Comparison of ENCODE assay signal across 7 cellular contexts in genomic region chr16:30351586-30352419, GRCh38. TPM values are rescaled to one million over a fixed set of nuclear protein-coding genes. Genes with fewer than 3 reads are reported as not detected.
DNase-seq lines count a peak whose midpoint lies in the region; ATAC-seq and TF ChIP-seq lines count a peak whose summit lies in the region.

No MANE protein-coding gene starts in this region.

- H3K4me1 ChIP-seq in left lung: peaks cover 22 to 58% of the 10 kb centered on the region in 2 donors
- peaks cover 35% of the 10 kb centered on the region for H3K4me1 ChIP-seq in testis

- peak overlapping the region in 4 of 5 experiments; percentile 86 to 99 (median 94) for H3K27ac Mint-ChIP-seq in brain

- H3K9me3 ChIP-seq in left lung: no peaks in the 10 kb centered on the region
- H3K9me3 ChIP-seq in testis: no peaks in the 10 kb centered on the region

- H3K36me3 ChIP-seq in left lung (peaks cover 0 to 52% of the 10 kb centered on the region in 2 donors), testis (ENCODE audit: low read depth, missing control alignments) (no peaks in the 10 kb centered on the region)

- no peak for TF ChIP-seq POLR2A in testis (IDR thresholded peaks at IDR 0.05)

- H3K27me3 ChIP-seq in left lung (no peaks in the 10 kb centered on the region), testis (no peaks in the 10 kb centered on the region)

- H3K9me3 Mint-ChIP-seq in brain: peaks cover 0 to 3% (median 0%) of the 10 kb centered on the region in 5 experiments

- H3K36me3 Mint-ChIP-seq in brain: peaks cover 32% of the 10 kb centered on the region

- ATAC-seq in left lung: peak; percentile 28

- peak overlapping the region; percentile 54 to 96 (median 73) for H3K4me3 Mint-ChIP-seq in brain

- 50 to 65% methylated on average over 6 to 11 of the region's 11 CpGs for WGBS in testis, 2 donors

- intact Hi-C loops in left lung (cut with DNase I): no loop called here
- intact Hi-C loops in testis (cut with DNase I; ENCODE audit: low total_unique reads): no loop called here

- peaks cover 47% of the 10 kb centered on the region for H3K4me1 Mint-ChIP-seq in brain

- TF ChIP-seq CTCF in brain (conservative IDR thresholded peaks at IDR 0.05): no peak
- no peak for TF ChIP-seq CTCF in left lung (IDR thresholded peaks at IDR 0.05)
- no peak for TF ChIP-seq CTCF in testis (IDR thresholded peaks at IDR 0.05)

- H3K27me3 Mint-ChIP-seq in brain: peaks cover 14% of the 10 kb centered on the region

- peak overlapping the region; percentile 26 to 53 for H3K27ac ChIP-seq in left lung
- H3K27ac ChIP-seq in testis: peak overlapping the region; percentile 50 to 75

- H3K4me3 ChIP-seq in left lung: no peak overlapping the region
- no peak overlapping the region for H3K4me3 ChIP-seq in testis

- peak; percentile 41 for DNase-seq in LoVo (ENCODE audit: low spot score)
- peak in 1 of 2 donors; percentile 76 for DNase-seq in left lung
- peak; percentile 85 for DNase-seq in testis
- no peak for DNase-seq in germinal center (ENCODE audit: low spot score)
- DNase-seq in NCI-H2171 (lab: John Stamatoyannopoulos, UW): no peak
- no peak for DNase-seq in activated naive CD4-positive, alpha-beta T cell treated with Interleukin-2 at 50 U/mL for 16 hours

RNA-seq across cellular contexts. Expression of gene CD2BP2, which starts 3.3 kb away (rescaled TPM):
- polyA plus RNA-seq in brain (ENCODE audit: insufficient read depth, low read depth, low replicate concordance) (90.9 TPM), testis (ENCODE audit: insufficient read depth, low read depth, low replicate concordance) (52.5 TPM)
- total RNA-seq in left lung (10 to 100 TPM; 53.2 to 57.6 TPM), testis (10 to 100 TPM; 32.8 to 39.5 TPM)

RNA-seq across cellular contexts. Expression of gene TBC1D10B, which starts 18.5 kb away (rescaled TPM):
- polyA plus RNA-seq in brain (ENCODE audit: insufficient read depth, low read depth, low replicate concordance): 93.7 TPM
- 10 to 100 TPM; 32.7 to 43.7 TPM for total RNA-seq in left lung
- total RNA-seq in testis: 10 to 100 TPM; 60.5 to 64.0 TPM
- polyA plus RNA-seq in testis (ENCODE audit: insufficient read depth, low read depth, low replicate concordance): 86.2 TPM

RNA-seq across cellular contexts. Expression of gene MYL11, which starts 22.8 kb away (rescaled TPM):
- polyA plus RNA-seq in brain (ENCODE audit: insufficient read depth, low read depth, low replicate concordance) (not detected), testis (ENCODE audit: insufficient read depth, low read depth, low replicate concordance) (18.5 TPM)
- total RNA-seq in left lung (1 to 10 TPM in 1 of 2 donors, not detected in 1; 1.6 TPM), testis (1 to 10 TPM; 2.5 to 4.2 TPM)

RNA-seq across cellular contexts. Expression of gene SEPTIN1, which starts 30.6 kb away (rescaled TPM):
- 4.8 TPM for polyA plus RNA-seq in brain (ENCODE audit: insufficient read depth, low read depth, low replicate concordance)
- total RNA-seq in left lung: 1 to 10 TPM; 2.9 to 6.3 TPM
- 1 to 10 TPM in 1 of 2 donors, under 1 TPM in 1; 0.63 to 2.4 TPM for total RNA-seq in testis
- 3.9 TPM for polyA plus RNA-seq in testis (ENCODE audit: insufficient read depth, low read depth, low replicate concordance)

RNA-seq across cellular contexts. Expression of gene ZNF48, which starts 43.4 kb away (rescaled TPM):
- polyA plus RNA-seq in brain (ENCODE audit: insufficient read depth, low read depth, low replicate concordance) (34.3 TPM), testis (ENCODE audit: insufficient read depth, low read depth, low replicate concordance) (6.3 TPM)
- total RNA-seq in left lung (1 to 10 TPM; 7.0 TPM), testis (1 to 10 TPM; 6.5 to 9.0 TPM)

Comparison
In these comparisons a context has a peak if more than half of its experiments do, and no peak if none do; other contexts are left out.
1. DNase-seq: peak in LoVo (single experiment) and testis (single experiment); none in germinal center (single experiment), NCI-H2171 (single experiment) and activated naive CD4-positive, alpha-beta T cell treated with Interleukin-2 at 50 U/mL for 16 hours (single experiment).